In the genomic region with DNA sequence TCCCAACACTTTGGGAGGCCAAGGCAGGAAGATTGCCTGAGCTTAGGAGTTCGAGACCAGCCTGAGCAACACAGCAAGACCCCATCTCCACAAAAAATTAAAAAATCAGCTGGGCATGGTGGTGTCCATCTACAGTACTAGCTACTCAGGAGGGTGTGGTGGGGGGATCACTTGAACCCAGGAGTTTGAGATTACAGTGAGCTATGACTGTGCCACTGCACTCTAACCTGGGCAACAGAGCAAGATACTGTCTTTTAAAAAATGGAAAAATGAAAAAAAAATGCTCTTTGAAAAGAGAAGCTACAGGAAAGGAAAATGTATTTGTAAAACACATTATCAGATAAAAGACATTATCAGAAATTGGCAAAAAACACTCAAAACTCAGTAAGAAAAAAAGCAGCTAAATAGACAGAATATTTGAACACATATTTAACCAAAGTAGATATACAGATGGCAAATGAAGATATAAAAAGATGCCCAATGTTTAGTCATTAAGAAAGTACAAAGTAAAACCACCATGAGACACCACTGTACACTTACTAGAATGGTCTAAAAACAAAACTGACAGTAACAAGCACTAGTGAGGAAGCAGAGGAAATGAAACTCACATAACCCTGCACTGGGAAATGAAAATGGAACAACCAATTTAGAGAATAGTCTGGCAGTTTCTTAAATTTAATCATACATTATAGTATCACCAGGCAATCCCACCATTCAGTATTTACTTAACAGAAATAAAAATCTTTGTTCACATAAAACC, we compare ENCODE assay signal across 1 cellular context.
TF ChIP-seq lines count a peak whose summit lies in the region.

No MANE protein-coding gene starts in this region.

TF ChIP-seq in GM23338, 12 proteins besides CTCF, POLR2A, EP300 and RAD21 (continued from another document):
- TF ChIP-seq, protein P1, sequence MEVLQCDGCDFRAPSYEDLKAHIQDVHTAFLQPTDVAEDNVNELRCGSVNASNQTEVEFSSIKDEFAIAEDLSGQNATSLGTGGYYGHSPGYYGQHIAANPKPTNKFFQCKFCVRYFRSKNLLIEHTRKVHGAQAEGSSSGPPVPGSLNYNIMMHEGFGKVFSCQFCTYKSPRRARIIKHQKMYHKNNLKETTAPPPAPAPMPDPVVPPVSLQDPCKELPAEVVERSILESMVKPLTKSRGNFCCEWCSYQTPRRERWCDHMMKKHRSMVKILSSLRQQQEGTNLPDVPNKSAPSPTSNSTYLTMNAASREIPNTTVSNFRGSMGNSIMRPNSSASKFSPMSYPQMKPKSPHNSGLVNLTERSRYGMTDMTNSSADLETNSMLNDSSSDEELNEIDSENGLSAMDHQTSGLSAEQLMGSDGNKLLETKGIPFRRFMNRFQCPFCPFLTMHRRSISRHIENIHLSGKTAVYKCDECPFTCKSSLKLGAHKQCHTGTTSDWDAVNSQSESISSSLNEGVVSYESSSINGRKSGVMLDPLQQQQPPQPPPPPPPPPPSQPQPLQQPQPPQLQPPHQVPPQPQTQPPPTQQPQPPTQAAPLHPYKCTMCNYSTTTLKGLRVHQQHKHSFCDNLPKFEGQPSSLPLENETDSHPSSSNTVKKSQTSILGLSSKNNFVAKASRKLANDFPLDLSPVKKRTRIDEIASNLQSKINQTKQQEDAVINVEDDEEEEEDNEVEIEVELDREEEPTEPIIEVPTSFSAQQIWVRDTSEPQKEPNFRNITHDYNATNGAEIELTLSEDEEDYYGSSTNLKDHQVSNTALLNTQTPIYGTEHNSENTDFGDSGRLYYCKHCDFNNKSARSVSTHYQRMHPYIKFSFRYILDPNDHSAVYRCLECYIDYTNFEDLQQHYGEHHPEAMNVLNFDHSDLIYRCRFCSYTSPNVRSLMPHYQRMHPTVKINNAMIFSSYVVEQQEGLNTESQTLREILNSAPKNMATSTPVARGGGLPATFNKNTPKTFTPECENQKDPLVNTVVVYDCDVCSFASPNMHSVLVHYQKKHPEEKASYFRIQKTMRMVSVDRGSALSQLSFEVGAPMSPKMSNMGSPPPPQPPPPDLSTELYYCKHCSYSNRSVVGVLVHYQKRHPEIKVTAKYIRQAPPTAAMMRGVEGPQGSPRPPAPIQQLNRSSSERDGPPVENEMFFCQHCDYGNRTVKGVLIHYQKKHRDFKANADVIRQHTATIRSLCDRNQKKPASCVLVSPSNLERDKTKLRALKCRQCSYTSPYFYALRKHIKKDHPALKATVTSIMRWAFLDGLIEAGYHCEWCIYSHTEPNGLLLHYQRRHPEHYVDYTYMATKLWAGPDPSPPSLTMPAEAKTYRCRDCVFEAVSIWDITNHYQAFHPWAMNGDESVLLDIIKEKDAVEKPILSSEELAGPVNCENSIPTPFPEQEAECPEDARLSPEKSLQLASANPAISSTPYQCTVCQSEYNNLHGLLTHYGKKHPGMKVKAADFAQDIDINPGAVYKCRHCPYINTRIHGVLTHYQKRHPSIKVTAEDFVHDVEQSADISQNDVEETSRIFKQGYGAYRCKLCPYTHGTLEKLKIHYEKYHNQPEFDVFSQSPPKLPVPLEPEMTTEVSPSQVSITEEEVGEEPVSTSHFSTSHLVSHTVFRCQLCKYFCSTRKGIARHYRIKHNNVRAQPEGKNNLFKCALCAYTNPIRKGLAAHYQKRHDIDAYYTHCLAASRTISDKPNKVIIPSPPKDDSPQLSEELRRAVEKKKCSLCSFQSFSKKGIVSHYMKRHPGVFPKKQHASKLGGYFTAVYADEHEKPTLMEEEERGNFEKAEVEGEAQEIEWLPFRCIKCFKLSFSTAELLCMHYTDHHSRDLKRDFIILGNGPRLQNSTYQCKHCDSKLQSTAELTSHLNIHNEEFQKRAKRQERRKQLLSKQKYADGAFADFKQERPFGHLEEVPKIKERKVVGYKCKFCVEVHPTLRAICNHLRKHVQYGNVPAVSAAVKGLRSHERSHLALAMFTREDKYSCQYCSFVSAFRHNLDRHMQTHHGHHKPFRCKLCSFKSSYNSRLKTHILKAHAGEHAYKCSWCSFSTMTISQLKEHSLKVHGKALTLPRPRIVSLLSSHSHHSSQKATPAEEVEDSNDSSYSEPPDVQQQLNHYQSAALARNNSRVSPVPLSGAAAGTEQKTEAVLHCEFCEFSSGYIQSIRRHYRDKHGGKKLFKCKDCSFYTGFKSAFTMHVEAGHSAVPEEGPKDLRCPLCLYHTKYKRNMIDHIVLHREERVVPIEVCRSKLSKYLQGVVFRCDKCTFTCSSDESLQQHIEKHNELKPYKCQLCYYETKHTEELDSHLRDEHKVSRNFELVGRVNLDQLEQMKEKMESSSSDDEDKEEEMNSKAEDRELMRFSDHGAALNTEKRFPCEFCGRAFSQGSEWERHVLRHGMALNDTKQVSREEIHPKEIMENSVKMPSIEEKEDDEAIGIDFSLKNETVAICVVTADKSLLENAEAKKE (CRISPR knock-in tag; IDR thresholded peaks at IDR 0.05) = no peak
